ENCODE assay signal across 8 cellular contexts in the genomic region with DNA sequence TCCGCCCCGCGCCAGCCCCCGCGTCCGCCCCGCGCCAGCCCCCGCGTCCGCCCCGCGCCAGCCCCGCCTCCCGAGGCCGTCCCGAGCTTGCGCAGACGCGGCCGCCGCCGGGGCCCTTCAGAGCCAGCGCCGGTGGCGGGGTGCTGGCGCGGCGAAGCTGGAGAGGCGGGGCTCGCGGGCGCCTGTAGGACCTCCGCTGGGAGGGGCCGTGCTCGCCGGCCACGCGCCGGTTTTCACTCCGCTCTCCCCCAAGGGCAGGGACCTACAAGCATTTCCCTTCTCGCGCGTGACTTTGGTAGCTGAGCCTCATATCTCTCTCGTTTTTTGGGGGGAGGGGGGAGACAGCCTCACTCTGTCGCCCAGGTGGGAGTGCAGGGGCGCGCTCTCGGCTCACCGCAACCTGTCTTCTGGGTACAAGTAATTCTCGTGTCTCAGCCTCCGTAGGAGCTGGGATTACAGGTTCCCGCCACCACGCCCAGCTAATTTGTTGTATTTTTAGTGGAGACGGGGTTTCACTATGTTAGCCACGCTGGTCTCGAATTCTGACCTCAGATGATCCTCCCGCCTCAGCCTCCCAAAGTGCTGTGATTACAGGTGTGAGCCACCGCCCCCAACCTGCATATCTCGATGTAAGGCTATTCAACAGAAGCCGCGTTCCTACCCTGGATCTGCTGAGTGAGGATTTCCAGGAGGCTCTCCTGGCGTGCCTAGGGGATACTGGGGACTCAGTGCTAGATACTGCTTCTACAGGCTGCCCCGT. TPM values are rescaled to one million over a fixed set of nuclear protein-coding genes. Genes with fewer than 3 reads are reported as not detected.
A peak's percentile ranks its signal among the peaks of the same experiment; 100 is the strongest.
DNase-seq lines count a peak whose midpoint lies in the region; ATAC-seq and TF ChIP-seq lines count a peak whose summit lies in the region.

A gene (minus strand): TSS at position 159 of the 760 bp plus-strand sequence. CDS start 6,595 bp downstream, outside the sequence.

- intact Hi-C loops in activated naive CD4-positive, alpha-beta T cell treated with anti-CD3 and anti-CD28 coated beads for 36 hours (cut with micrococcal nuclease): loop anchor here (1.0 kb wide), 1 partner anchor 38 kb away; no protein-coding TSS in a partner anchor

- peak; percentile 86 for ATAC-seq in GM21619 (IDR thresholded peaks at IDR 0.05; ENCODE audit: unreplicated experiment)

- H3K4me3 Mint-ChIP-seq in activated naive CD4-positive, alpha-beta T cell treated with anti-CD3 and anti-CD28 coated beads for 36 hours: peak within 1 kb of the TSS; percentile 83

- DNase-seq in DMS53 treated with DMSO at 0.1 percent for 48 hours (lab: John Stamatoyannopoulos, UW; ENCODE audit: unreplicated experiment) (peak; percentile 75), KBM-7 (peak; percentile 44), SK-MEL-5 (ENCODE audit: low read depth, low spot score) (peak; percentile 51), germinal center (ENCODE audit: low spot score) (peak; percentile 82), non-pigmented ciliary epithelial cell (ENCODE audit: low read depth) (peak; percentile 31)
- DNase-seq in activated naive CD4-positive, alpha-beta T cell treated with anti-CD3 and anti-CD28 coated beads for 36 hours: peak; percentile 60

- peak within 1 kb of the TSS; percentile 74 for H3K27ac Mint-ChIP-seq in activated naive CD4-positive, alpha-beta T cell treated with anti-CD3 and anti-CD28 coated beads for 36 hours

- CTCF ChIA-PET in activated naive CD4-positive, alpha-beta T cell treated with anti-CD3 and anti-CD28 coated beads for 36 hours (lab: Charles Lee): interaction anchor here (1.2 to 2.1 kb wide), 3 partner anchors 31 to 137 kb away, joined by 3 to 6 read pairs (median 6); no protein-coding TSS in a partner anchor

- H3K9me3 Mint-ChIP-seq in activated naive CD4-positive, alpha-beta T cell treated with anti-CD3 and anti-CD28 coated beads for 36 hours: peaks cover 13% of the 10 kb centered on the region

- no peaks in the 10 kb centered on the region for H3K27me3 Mint-ChIP-seq in activated naive CD4-positive, alpha-beta T cell treated with anti-CD3 and anti-CD28 coated beads for 36 hours (ENCODE audit: low read depth)

- TF ChIP-seq CTCF in subcutaneous adipose tissue (IDR thresholded peaks at IDR 0.05; ENCODE audit: low read depth): no peak

- in situ Hi-C loops in KBM-7 (cut with MboI; ENCODE audit: low pct_unique_long_range_greater_than_20kb, low sequenced_read_pairs) (no loop called here), SK-MEL-5 (cut with HindIII; ENCODE audit: low pct_unique_long_range_greater_than_20kb, low sequenced_read_pairs) (no loop called here)

- H3K36me3 Mint-ChIP-seq in activated naive CD4-positive, alpha-beta T cell treated with anti-CD3 and anti-CD28 coated beads for 36 hours (ENCODE audit: low read depth): peaks cover 31% of the 10 kb centered on the region

- H3K4me1 Mint-ChIP-seq in activated naive CD4-positive, alpha-beta T cell treated with anti-CD3 and anti-CD28 coated beads for 36 hours (ENCODE audit: low read depth): peaks cover 21% of the 10 kb centered on the region

RNA-seq across cellular contexts. Expression of the gene that starts here (rescaled TPM):
- 6.8 and 7.5 TPM in 2 replicates for total RNA-seq in SK-MEL-5 (2014; rRNA removed; shearing (Covaris generic))
- polyA plus RNA-seq in SK-MEL-5 (2015; cell fraction: cytosol; rRNA removed): 4.3 and 5.3 TPM in 2 replicates
- 30.5 and 42.8 TPM in 2 replicates for polyA plus RNA-seq in SK-MEL-5 (2015; cell fraction: nucleus; rRNA removed)
- total RNA-seq in activated naive CD4-positive, alpha-beta T cell treated with anti-CD3 and anti-CD28 coated beads for 36 hours: 1 to 10 TPM; 9.1 to 9.7 TPM
- total RNA-seq in subcutaneous adipose tissue: 10 to 100 TPM; 17.2 to 32.1 (median 22.2) TPM

Comparison
In these comparisons a context has a peak if more than half of its experiments do, and no peak if none do; other contexts are left out.
1. Peak in every context shown above with its lines: DNase-seq and ATAC-seq.
2. DNase-seq: peak in every context shown above with its lines; median percentile 82 in germinal center; 75 in DMS53 treated with DMSO at 0.1 percent for 48 hours; 60 in activated naive CD4-positive, alpha-beta T cell treated with anti-CD3 and anti-CD28 coated beads for 36 hours; 51 in SK-MEL-5; 44 in KBM-7; 31 in non-pigmented ciliary epithelial cell.